23 cellular contexts compared by ENCODE assay signal in genomic region chr17:46059457-46059856, GRCh38.
A peak's percentile ranks its signal among the peaks of the same experiment; 100 is the strongest.
DNase-seq lines count a peak whose midpoint lies in the region; ATAC-seq and TF ChIP-seq lines count a peak whose summit lies in the region.
"Had no signal": no experiment of that assay in that cellular context is flagged by ENCODE, and none has a peak within 500 bp of the region (broad histone marks: within the 10 kb centered on the region; RNA-seq: fewer than 3 reads in every experiment).

No MANE protein-coding gene starts in this region.

- POLR2A ChIA-PET in WTC11 (lab: Charles Lee), result interaction anchor here (0.6 to 1.6 kb wide), 5 partner anchors 12 to 1289 kb away, joined by 3 to 7 read pairs (median 4); partner anchors contain the start of gene KANSL1

- no peak for TF ChIP-seq CTCF in right atrium auricular region (IDR thresholded peaks at IDR 0.05)
- no peak for TF ChIP-seq CTCF in WTC11 (IDR thresholded peaks at IDR 0.05)
- no peak for TF ChIP-seq CTCF in body of pancreas (IDR thresholded peaks at IDR 0.05)

- H3K36me3 ChIP-seq in right atrium auricular region, result no peaks in the 10 kb centered on the region
- H3K36me3 ChIP-seq in body of pancreas (replicated peaks in 1 of 2; ENCODE audit: insufficient read depth in 1 of 2, low read depth in 2 of 2), result no peaks in the 10 kb centered on the region

- no peak overlapping the region for H3K4me3 Mint-ChIP-seq in WTC11
- H3K4me3 Mint-ChIP-seq in stimulated activated memory B cell treated with anti-CD40 and anti-IgM and Interleukin-4, amounts not matched to agents 10 μg/mL and 1 μg/mL and 100 μg/mL, for 72 hours, result no peak overlapping the region

- H3K4me3 ChIP-seq in right atrium auricular region, result no peak overlapping the region
- no peak overlapping the region for H3K4me3 ChIP-seq in body of pancreas
- H3K4me3 ChIP-seq: BLaER1 treated with 17β-estradiol and CSF1 and Interleukin-3, amounts not matched to agents 10 nM and 100 nM; dorsolateral prefrontal cortex; SJSA1; upper lobe of right lung had no signal

- intact Hi-C loops in Right ventricle myocardium inferior (cut with DNase I) (no loop called here), left ventricle myocardium superior (cut with micrococcal nuclease) (no loop called here), body of pancreas (cut with DNase I) (loop anchor here (10.0 kb wide), 1 partner anchor 125 kb away; no protein-coding TSS in a partner anchor)

- TF ChIP-seq POLR2A in body of pancreas (IDR thresholded peaks at IDR 0.05), result no peak

- H3K27ac ChIP-seq in right atrium auricular region, result no peak overlapping the region
- H3K27ac ChIP-seq in body of pancreas, result peak overlapping the region in 2 of 4 donors; percentile 24 to 41
- H3K27ac ChIP-seq: BLaER1 treated with 17β-estradiol and CSF1 and Interleukin-3, amounts not matched to agents 10 nM and 100 nM; epithelial cell of prostate; foreskin keratinocyte; SJSA1; upper lobe of right lung had no signal

- WGBS in body of pancreas, 2 donors, result 60 to 62% methylated on average over 6 of the region's 6 CpGs

- no peak for DNase-seq in Right ventricle myocardium inferior (ENCODE audit: missing footprints)
- no peak for DNase-seq in right atrium auricular region (ENCODE audit: low spot score)
- DNase-seq in WTC11 (ENCODE audit: low spot score), result no peak
- no peak for DNase-seq in left ventricle myocardium superior
- no peak for DNase-seq in body of pancreas
- DNase-seq in COLO829 (ENCODE audit: low spot score), result no peak
- DNase-seq: activated CD4-positive, alpha-beta T cell treated with anti-CD3 and anti-CD28 coated beads for 48 hours; activated CD8-positive, alpha-beta memory T cell treated with anti-CD3 and anti-CD28 coated beads, Interleukin-2, amount 50 U/mL, for 4 hours; activated effector memory CD4-positive, alpha-beta T cell treated with anti-CD3 and anti-CD28 coated beads, Interleukin-2, amount 50 U/mL, for 16 hours; caudate nucleus; DMS 273 treated with DMSO at 0.1 percent for 48 hours; dorsolateral prefrontal cortex; foreskin keratinocyte; NCI-H1105; NCI-H2081 treated with DMSO at 0.1 percent for 48 hours; stimulated activated CD4-positive, alpha-beta T cell treated with anti-CD3 and anti-CD28 coated beads, Interleukin-12 subunit alpha, Interleukin-12 subunit beta, amount 100 ng/mL, for 4 hours; upper lobe of right lung had no signal

- H3K4me1 ChIP-seq in right atrium auricular region (peaks cover 0 to 12% of the 10 kb centered on the region in 2 donors), body of pancreas (peaks cover 69% of the 10 kb centered on the region)
- H3K4me1 ChIP-seq: BLaER1 treated with 17β-estradiol and CSF1 and Interleukin-3, amounts not matched to agents 10 nM and 100 nM had no signal

- no peaks in the 10 kb centered on the region for H3K27me3 Mint-ChIP-seq in WTC11 (ENCODE audit: low read depth)
- H3K27me3 Mint-ChIP-seq in stimulated activated memory B cell treated with anti-CD40 and anti-IgM and Interleukin-4, amounts not matched to agents 10 μg/mL and 1 μg/mL and 100 μg/mL, for 72 hours, result no peaks in the 10 kb centered on the region

- H3K9me3 Mint-ChIP-seq in WTC11, result no peaks in the 10 kb centered on the region
- H3K9me3 Mint-ChIP-seq in stimulated activated memory B cell treated with anti-CD40 and anti-IgM and Interleukin-4, amounts not matched to agents 10 μg/mL and 1 μg/mL and 100 μg/mL, for 72 hours, result no peaks in the 10 kb centered on the region

- H3K27me3 ChIP-seq in right atrium auricular region (no peaks in the 10 kb centered on the region), body of pancreas (no peaks in the 10 kb centered on the region)
- H3K27me3 ChIP-seq: BLaER1 treated with 17β-estradiol and CSF1 and Interleukin-3, amounts not matched to agents 10 nM and 100 nM; dorsolateral prefrontal cortex; foreskin keratinocyte; SJSA1; upper lobe of right lung had no signal

- H3K9me3 ChIP-seq in right atrium auricular region, result no peaks in the 10 kb centered on the region
- H3K9me3 ChIP-seq in body of pancreas, result no peaks in the 10 kb centered on the region
- H3K9me3 ChIP-seq: BLaER1 treated with 17β-estradiol and CSF1 and Interleukin-3, amounts not matched to agents 10 nM and 100 nM; SJSA1; upper lobe of right lung had no signal

- H3K4me1 Mint-ChIP-seq in WTC11, result peaks cover 38% of the 10 kb centered on the region
- peaks cover 18% of the 10 kb centered on the region for H3K4me1 Mint-ChIP-seq in stimulated activated memory B cell treated with anti-CD40 and anti-IgM and Interleukin-4, amounts not matched to agents 10 μg/mL and 1 μg/mL and 100 μg/mL, for 72 hours

- CTCF ChIA-PET in WTC11 (lab: Charles Lee), result interaction anchor here (0.8 to 4.7 kb wide), 4 partner anchors 15 to 153 kb away, joined by 3 to 40 read pairs (median 13); no protein-coding TSS in a partner anchor

- ATAC-seq in Right ventricle myocardium inferior (peak; percentile 28), WTC11 (no peak), left ventricle myocardium superior (peak; percentile 68), body of pancreas (no peak), HG02759 (IDR thresholded peaks at IDR 0.05; ENCODE audit: unreplicated experiment) (no peak)
- no peak for ATAC-seq in stimulated activated memory B cell treated with anti-CD40 and anti-IgM and Interleukin-4, amounts not matched to agents 10 μg/mL and 1 μg/mL and 100 μg/mL, for 72 hours
- ATAC-seq: foreskin keratinocyte, Panc1, upper lobe of right lung had no signal

- H3K27ac Mint-ChIP-seq in WTC11, result peak overlapping the region; percentile 73
- peak overlapping the region; percentile 72 for H3K27ac Mint-ChIP-seq in stimulated activated memory B cell treated with anti-CD40 and anti-IgM and Interleukin-4, amounts not matched to agents 10 μg/mL and 1 μg/mL and 100 μg/mL, for 72 hours

- peaks cover 14% of the 10 kb centered on the region for H3K36me3 Mint-ChIP-seq in WTC11
- H3K36me3 Mint-ChIP-seq in stimulated activated memory B cell treated with anti-CD40 and anti-IgM and Interleukin-4, amounts not matched to agents 10 μg/mL and 1 μg/mL and 100 μg/mL, for 72 hours, result peaks cover 38% of the 10 kb centered on the region

TF ChIP-seq in WTC11, 78 proteins besides CTCF, POLR2A, EP300 and RAD21 (continues in another document):
- no peak for TF ChIP-seq OVOL2 (CRISPR knock-in tag; IDR thresholded peaks at IDR 0.05; ENCODE audit: borderline replicate concordance)
- TF ChIP-seq, protein P1, sequence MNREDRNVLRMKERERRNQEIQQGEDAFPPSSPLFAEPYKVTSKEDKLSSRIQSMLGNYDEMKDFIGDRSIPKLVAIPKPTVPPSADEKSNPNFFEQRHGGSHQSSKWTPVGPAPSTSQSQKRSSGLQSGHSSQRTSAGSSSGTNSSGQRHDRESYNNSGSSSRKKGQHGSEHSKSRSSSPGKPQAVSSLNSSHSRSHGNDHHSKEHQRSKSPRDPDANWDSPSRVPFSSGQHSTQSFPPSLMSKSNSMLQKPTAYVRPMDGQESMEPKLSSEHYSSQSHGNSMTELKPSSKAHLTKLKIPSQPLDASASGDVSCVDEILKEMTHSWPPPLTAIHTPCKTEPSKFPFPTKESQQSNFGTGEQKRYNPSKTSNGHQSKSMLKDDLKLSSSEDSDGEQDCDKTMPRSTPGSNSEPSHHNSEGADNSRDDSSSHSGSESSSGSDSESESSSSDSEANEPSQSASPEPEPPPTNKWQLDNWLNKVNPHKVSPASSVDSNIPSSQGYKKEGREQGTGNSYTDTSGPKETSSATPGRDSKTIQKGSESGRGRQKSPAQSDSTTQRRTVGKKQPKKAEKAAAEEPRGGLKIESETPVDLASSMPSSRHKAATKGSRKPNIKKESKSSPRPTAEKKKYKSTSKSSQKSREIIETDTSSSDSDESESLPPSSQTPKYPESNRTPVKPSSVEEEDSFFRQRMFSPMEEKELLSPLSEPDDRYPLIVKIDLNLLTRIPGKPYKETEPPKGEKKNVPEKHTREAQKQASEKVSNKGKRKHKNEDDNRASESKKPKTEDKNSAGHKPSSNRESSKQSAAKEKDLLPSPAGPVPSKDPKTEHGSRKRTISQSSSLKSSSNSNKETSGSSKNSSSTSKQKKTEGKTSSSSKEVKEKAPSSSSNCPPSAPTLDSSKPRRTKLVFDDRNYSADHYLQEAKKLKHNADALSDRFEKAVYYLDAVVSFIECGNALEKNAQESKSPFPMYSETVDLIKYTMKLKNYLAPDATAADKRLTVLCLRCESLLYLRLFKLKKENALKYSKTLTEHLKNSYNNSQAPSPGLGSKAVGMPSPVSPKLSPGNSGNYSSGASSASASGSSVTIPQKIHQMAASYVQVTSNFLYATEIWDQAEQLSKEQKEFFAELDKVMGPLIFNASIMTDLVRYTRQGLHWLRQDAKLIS (CRISPR knock-in tag; IDR thresholded peaks at IDR 0.05; ENCODE audit: borderline replicate concordance), result no peak
- TF ChIP-seq, protein P2, sequence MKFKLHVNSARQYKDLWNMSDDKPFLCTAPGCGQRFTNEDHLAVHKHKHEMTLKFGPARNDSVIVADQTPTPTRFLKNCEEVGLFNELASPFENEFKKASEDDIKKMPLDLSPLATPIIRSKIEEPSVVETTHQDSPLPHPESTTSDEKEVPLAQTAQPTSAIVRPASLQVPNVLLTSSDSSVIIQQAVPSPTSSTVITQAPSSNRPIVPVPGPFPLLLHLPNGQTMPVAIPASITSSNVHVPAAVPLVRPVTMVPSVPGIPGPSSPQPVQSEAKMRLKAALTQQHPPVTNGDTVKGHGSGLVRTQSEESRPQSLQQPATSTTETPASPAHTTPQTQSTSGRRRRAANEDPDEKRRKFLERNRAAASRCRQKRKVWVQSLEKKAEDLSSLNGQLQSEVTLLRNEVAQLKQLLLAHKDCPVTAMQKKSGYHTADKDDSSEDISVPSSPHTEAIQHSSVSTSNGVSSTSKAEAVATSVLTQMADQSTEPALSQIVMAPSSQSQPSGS (CRISPR knock-in tag; IDR thresholded peaks at IDR 0.05; ENCODE audit: borderline replicate concordance, low read depth), result no peak
- TF ChIP-seq ATF1 (CRISPR knock-in tag; IDR thresholded peaks at IDR 0.05), result no peak
- TF ChIP-seq NR3C1 (CRISPR knock-in tag; conservative IDR thresholded peaks at IDR 0.05; ENCODE audit: low read depth), result no peak

Comparison
In these comparisons a context has a peak if more than half of its experiments do, and no peak if none do; other contexts are left out.
1. ATAC-seq: peak in Right ventricle myocardium inferior (single experiment) and left ventricle myocardium superior (single experiment); none in WTC11 (single experiment), stimulated activated memory B cell treated with anti-CD40 and anti-IgM and Interleukin-4, amounts not matched to agents 10 μg/mL and 1 μg/mL and 100 μg/mL, for 72 hours (single experiment), body of pancreas (single experiment) and HG02759 (single experiment).